1 cellular context compared by ENCODE assay signal in genomic region chr12:39878753-39879152, GRCh38.
TF ChIP-seq lines count a peak whose summit lies in the region.

No MANE protein-coding gene starts in this region.

TF ChIP-seq in A549, 52 proteins besides CTCF, POLR2A, EP300 and RAD21 (continued from another document):
- TF ChIP-seq E2F6 (IDR thresholded peaks at IDR 0.05; ENCODE audit: borderline replicate concordance, low read depth), result no peak
TF ChIP-seq in A549: peak in this region for 1.
